ENCODE assay signal across 1 cellular context in genomic region chr11:117461396-117462182, GRCh38.
TF ChIP-seq lines count a peak whose summit lies in the region.

No MANE protein-coding gene starts in this region.

TF ChIP-seq in SK-N-SH, 30 proteins besides CTCF, POLR2A, EP300 and RAD21 (continued from another document):
- TF ChIP-seq ZBTB33 (IDR thresholded peaks at IDR 0.05; ENCODE audit: borderline replicate concordance, low read depth) = no peak
